Comparison of ENCODE assay signal across 14 cellular contexts in the genomic region with DNA sequence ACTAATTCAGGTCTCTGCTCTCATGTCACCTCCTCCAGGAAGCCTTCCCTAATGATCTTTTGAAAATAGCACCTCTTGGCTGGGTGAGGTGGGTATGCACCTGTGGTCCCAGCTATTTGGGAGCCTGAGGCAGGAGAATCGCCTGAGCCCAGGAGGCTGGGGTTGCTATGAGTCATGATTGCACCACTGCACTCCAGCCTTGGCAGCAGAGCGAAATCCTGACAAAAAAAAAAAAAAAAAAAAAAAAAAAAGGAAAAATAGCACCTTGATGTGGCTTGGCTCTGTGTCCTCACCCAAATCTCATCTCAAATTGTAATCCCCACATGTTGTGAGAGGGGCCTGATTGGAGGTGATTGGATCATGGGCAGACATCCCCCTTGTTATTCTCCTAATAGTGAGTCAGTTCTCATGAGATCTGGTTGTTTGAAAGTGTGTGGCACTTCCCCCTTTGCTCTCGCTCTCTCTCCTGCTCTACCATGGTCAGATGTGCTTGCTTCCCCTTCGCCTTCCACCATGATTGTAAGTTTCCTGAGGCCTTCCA. TPM values are rescaled to one million over a fixed set of nuclear protein-coding genes. Genes with fewer than 3 reads are reported as not detected.
A peak's percentile ranks its signal among the peaks of the same experiment; 100 is the strongest.
DNase-seq lines count a peak whose midpoint lies in the region; ATAC-seq, FAIRE-seq and TF ChIP-seq lines count a peak whose summit lies in the region.
"Had no signal": no experiment of that assay in that cellular context is flagged by ENCODE, and none has a peak within 500 bp of the region (broad histone marks: within the 10 kb centered on the region; RNA-seq: fewer than 3 reads in every experiment).

No MANE protein-coding gene starts in this region.

- intact Hi-C loops in lower lobe of right lung (cut with DNase I): loop anchor here (10.0 kb wide), 1 partner anchor 204 kb away; a partner anchor contains a TSS

- no peaks in the 10 kb centered on the region for H3K36me3 ChIP-seq in lower lobe of right lung
- H3K36me3 ChIP-seq: brain microvascular endothelial cell had no signal

- TF ChIP-seq CTCF in lower lobe of right lung (IDR thresholded peaks at IDR 0.05) (no peak), endothelial cell (IDR thresholded peaks at IDR 0.05; ENCODE audit: unreplicated experiment) (no peak), D721Med (IDR thresholded peaks at IDR 0.05; ENCODE audit: insufficient read depth, missing control alignments) (no peak)

- H3K27ac Mint-ChIP-seq in activated T-helper 17 cell treated with anti-CD3 and anti-CD28 coated beads, Interleukin-2, amount 50 U/mL, for 72 hours: no peak overlapping the region
- H3K27ac Mint-ChIP-seq in endothelial cell (ENCODE audit: unreplicated experiment): no peak overlapping the region

- no peak overlapping the region for H3K4me3 Mint-ChIP-seq in activated T-helper 17 cell treated with anti-CD3 and anti-CD28 coated beads, Interleukin-2, amount 50 U/mL, for 72 hours
- H3K4me3 Mint-ChIP-seq in endothelial cell (ENCODE audit: unreplicated experiment): no peak overlapping the region

- H3K9me3 ChIP-seq in lower lobe of right lung: no peaks in the 10 kb centered on the region

- no peaks in the 10 kb centered on the region for H3K36me3 Mint-ChIP-seq in activated T-helper 17 cell treated with anti-CD3 and anti-CD28 coated beads, Interleukin-2, amount 50 U/mL, for 72 hours (ENCODE audit: low read depth)
- no peaks in the 10 kb centered on the region for H3K36me3 Mint-ChIP-seq in endothelial cell (ENCODE audit: low read depth, unreplicated experiment)

- no peaks in the 10 kb centered on the region for H3K4me1 ChIP-seq in lower lobe of right lung

- no peaks in the 10 kb centered on the region for H3K9me3 Mint-ChIP-seq in activated T-helper 17 cell treated with anti-CD3 and anti-CD28 coated beads, Interleukin-2, amount 50 U/mL, for 72 hours
- H3K9me3 Mint-ChIP-seq in endothelial cell (ENCODE audit: unreplicated experiment): no peaks in the 10 kb centered on the region

- H3K27me3 Mint-ChIP-seq in activated T-helper 17 cell treated with anti-CD3 and anti-CD28 coated beads, Interleukin-2, amount 50 U/mL, for 72 hours: peaks cover 13% of the 10 kb centered on the region
- H3K27me3 Mint-ChIP-seq in endothelial cell (ENCODE audit: unreplicated experiment): peaks cover 3% of the 10 kb centered on the region

- peaks cover 9% of the 10 kb centered on the region for H3K4me1 Mint-ChIP-seq in activated T-helper 17 cell treated with anti-CD3 and anti-CD28 coated beads, Interleukin-2, amount 50 U/mL, for 72 hours
- H3K4me1 Mint-ChIP-seq in endothelial cell (ENCODE audit: unreplicated experiment): peaks cover 8% of the 10 kb centered on the region

- no peak overlapping the region for H3K4me3 ChIP-seq in lower lobe of right lung

- H3K27ac ChIP-seq in lower lobe of right lung: no peak overlapping the region
- H3K27ac ChIP-seq: brain microvascular endothelial cell had no signal

- H3K27me3 ChIP-seq in lower lobe of right lung (ENCODE audit: low read depth): no peaks in the 10 kb centered on the region
- H3K27me3 ChIP-seq: brain microvascular endothelial cell had no signal

- DNase-seq in ELR (ENCODE audit: low read depth): peak; percentile 43
- DNase-seq in MV-4-11 (lab: John Stamatoyannopoulos, UW): peak; percentile 95
- peak; percentile 66 for DNase-seq in lower lobe of right lung
- no peak for DNase-seq in endothelial cell (ENCODE audit: low spot score)
- no peak for DNase-seq in retina
- no peak for DNase-seq in NK-92 (lab: John Stamatoyannopoulos, UW; ENCODE audit: unreplicated experiment)
- DNase-seq in D721Med (ENCODE audit: insufficient read length, low spot score): no peak
- DNase-seq: activated T-cell treated with anti-CD3 and anti-CD28 coated beads for 4 hours; brain microvascular endothelial cell; kidney; stimulated activated CD4-positive, alpha-beta T cell treated with anti-CD3 and anti-CD28 coated beads, Interleukin-2, amount 100 ng/mL, for 48 hours; T-helper 2 cell had no signal

- no peak for FAIRE-seq in D721Med (lab: Jason Lieb, UNC)
- FAIRE-seq: kidney had no signal

- ATAC-seq in activated T-helper 17 cell treated with anti-CD3 and anti-CD28 coated beads, Interleukin-2, amount 50 U/mL, for 72 hours (replicated peaks): peak; percentile 40
- ATAC-seq in lower lobe of right lung: peak; percentile 82 to 90

RNA-seq across cellular contexts. Expression of a gene that starts 11.2 kb away (rescaled TPM):
- not detected for total RNA-seq in activated T-helper 17 cell treated with anti-CD3 and anti-CD28 coated beads, Interleukin-2, amount 50 U/mL, for 72 hours
- not detected for total RNA-seq in lower lobe of right lung
- not detected for total RNA-seq in endothelial cell (ENCODE audit: unreplicated experiment)
- total RNA-seq: kidney, NCI-H460 had no signal

RNA-seq across cellular contexts. Expression of a gene that starts 25.8 kb away (rescaled TPM):
- total RNA-seq in activated T-helper 17 cell treated with anti-CD3 and anti-CD28 coated beads, Interleukin-2, amount 50 U/mL, for 72 hours: under 1 TPM; 0.08 to 0.13 TPM
- 0.41 TPM for total RNA-seq in lower lobe of right lung
- 0.21 TPM for total RNA-seq in endothelial cell (ENCODE audit: unreplicated experiment)

Comparison
In these comparisons a context has a peak if more than half of its experiments do, and no peak if none do; other contexts are left out.
1. DNase-seq: peak in ELR (single experiment), MV-4-11 (single experiment) and lower lobe of right lung (single experiment); none in endothelial cell (single experiment), retina (single experiment), NK-92 (single experiment) and D721Med (single experiment).